Comparison of ENCODE assay signal across 12 cellular contexts in the genomic region with DNA sequence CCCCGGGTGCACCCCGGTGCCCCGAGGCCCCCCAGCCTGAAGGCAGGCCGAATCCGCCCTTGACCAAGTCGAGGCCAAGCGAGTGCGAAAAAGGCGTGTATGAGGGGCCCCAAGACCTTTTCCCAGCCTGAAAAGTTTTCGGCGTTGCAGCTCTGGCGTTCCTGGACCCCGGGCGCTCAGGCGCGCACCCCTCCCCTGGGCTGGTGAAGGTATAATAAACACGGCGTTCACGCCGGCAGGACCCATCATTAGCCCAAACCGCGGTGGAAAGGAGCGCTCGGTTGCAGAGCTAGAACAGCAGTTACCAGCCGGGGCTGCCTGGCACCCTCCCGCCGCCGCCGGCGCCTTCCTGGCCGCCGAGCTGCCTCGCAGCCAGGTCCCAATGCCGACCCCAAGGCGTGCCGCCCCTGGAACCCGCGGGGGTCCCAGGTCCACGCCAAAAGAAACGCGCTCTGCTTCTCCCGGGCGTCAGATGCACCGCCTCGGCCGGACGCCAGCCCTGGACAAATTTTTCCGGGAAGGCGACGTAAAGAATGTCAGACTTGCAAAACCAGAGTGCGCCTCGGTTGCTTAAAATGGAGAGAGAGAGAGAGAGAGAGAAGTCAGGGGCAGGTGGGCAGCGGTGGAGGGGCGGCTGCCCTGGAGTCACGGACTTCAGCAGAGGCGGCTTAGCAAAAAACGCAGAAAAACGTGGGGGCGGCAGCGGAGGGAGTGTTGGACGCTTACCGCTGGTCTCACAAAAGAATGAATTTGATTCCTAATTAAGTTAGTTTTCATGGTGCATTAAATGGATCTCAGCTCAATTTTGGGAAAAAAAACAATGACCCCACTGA. TPM values are rescaled to one million over a fixed set of nuclear protein-coding genes. Genes with fewer than 3 reads are reported as not detected.
DNase-seq lines count a peak whose midpoint lies in the region; TF ChIP-seq lines count a peak whose summit lies in the region.
"Had no signal": no experiment of that assay in that cellular context is flagged by ENCODE, and none has a peak within 500 bp of the region (broad histone marks: within the 10 kb centered on the region; RNA-seq: fewer than 3 reads in every experiment).

No MANE protein-coding gene starts in this region.

- H3K9me3 Mint-ChIP-seq in type B pancreatic cell: no peaks in the 10 kb centered on the region
- H3K9me3 Mint-ChIP-seq: activated T-cell treated with anti-CD3 and anti-CD28 coated beads, Interleukin-2, amount 50 U/mL, for 72 hours; naive thymus-derived CD4-positive, alpha-beta T cell had no signal

- peaks cover 94% of the 10 kb centered on the region for H3K27me3 Mint-ChIP-seq in type B pancreatic cell

- in situ Hi-C loops in brain microvascular endothelial cell (cut with HindIII; ENCODE audit: low pct_ligation_motif_present, low sequenced_read_pairs): no loop called here

- peak; percentile 34 for DNase-seq in activated CD4-positive, alpha-beta T cell treated with anti-CD3 and anti-CD28 coated beads for 48 hours
- DNase-seq in activated CD4-positive, alpha-beta T cell treated with anti-CD3 and anti-CD28 coated beads for 1 hour: no peak
- DNase-seq in type B pancreatic cell (ENCODE audit: extremely low spot score, unreplicated experiment): no peak
- DNase-seq in activated effector memory CD4-positive, alpha-beta T cell treated with anti-CD3 and anti-CD28 coated beads, Interleukin-2, amount 50 U/mL, for 16 hours: no peak
- no peak for DNase-seq in NOMO-1 treated with dmso at 0.1 percent for 144 hours (lab: John Stamatoyannopoulos, UW; ENCODE audit: unreplicated experiment)
- no peak for DNase-seq in brain microvascular endothelial cell
- DNase-seq: activated T-cell treated with anti-CD3 and anti-CD28 coated beads, Interleukin-2, amount 50 U/mL, for 72 hours; naive thymus-derived CD4-positive, alpha-beta T cell; NCI-H187 treated with DMSO at 0.1 percent for 48 hours; NCI-H748 treated with DMSO at 0.1 percent for 48 hours had no signal

- H3K4me1 ChIP-seq in duodenal mucosa (ENCODE audit: control insufficient read depth in 1 of 2, insufficient read depth in 2 of 2, low read length in 2 of 2) (no peaks in the 10 kb centered on the region), mesodermal cell (ENCODE audit: control insufficient read depth, insufficient read depth, low read length, poor library complexity, severe bottlenecking) (peaks cover 42% of the 10 kb centered on the region)

- H3K4me1 Mint-ChIP-seq in type B pancreatic cell (ENCODE audit: unreplicated experiment): peaks cover 20% of the 10 kb centered on the region

- H3K27me3 ChIP-seq in duodenal mucosa (ENCODE audit: control insufficient read depth in 1 of 2, insufficient read depth in 2 of 2, low read length in 2 of 2) (peaks cover 57 to 83% of the 10 kb centered on the region in 2 donors), brain microvascular endothelial cell (replicated peaks) (peaks cover 93% of the 10 kb centered on the region)

- no peaks in the 10 kb centered on the region for H3K36me3 Mint-ChIP-seq in type B pancreatic cell
- H3K36me3 Mint-ChIP-seq: naive thymus-derived CD4-positive, alpha-beta T cell had no signal

- no peak overlapping the region for H3K27ac Mint-ChIP-seq in type B pancreatic cell
- H3K27ac Mint-ChIP-seq: activated T-cell treated with anti-CD3 and anti-CD28 coated beads, Interleukin-2, amount 50 U/mL, for 72 hours had no signal

- H3K27ac ChIP-seq in duodenal mucosa (ENCODE audit: low read depth, low read length): peak overlapping the region; percentile 58
- H3K27ac ChIP-seq in mesodermal cell (ENCODE audit: low read depth, low read length, severe bottlenecking): no peak overlapping the region
- H3K27ac ChIP-seq in brain microvascular endothelial cell: no peak overlapping the region

- H3K9ac ChIP-seq in duodenal mucosa (ENCODE audit: low read depth in 1 of 2, low read length in 2 of 2): peak overlapping the region in 1 of 2 donors; percentile 32

- WGBS in mesodermal cell (ENCODE audit: insufficient coverage in 2 of 2), 2 experiments: 1 to 2% methylated on average over 42 to 53 of the region's 62 CpGs

- no peaks in the 10 kb centered on the region for H3K36me3 ChIP-seq in duodenal mucosa (ENCODE audit: control insufficient read depth in 1 of 2, insufficient read depth in 2 of 2, low read length in 2 of 2)
- no peaks in the 10 kb centered on the region for H3K36me3 ChIP-seq in mesodermal cell (ENCODE audit: control insufficient read depth, insufficient read depth, low read length)
- H3K36me3 ChIP-seq in brain microvascular endothelial cell (replicated peaks): no peaks in the 10 kb centered on the region

- H3K4me3 Mint-ChIP-seq in type B pancreatic cell: peak overlapping the region; percentile 61
- H3K4me3 Mint-ChIP-seq: activated T-cell treated with anti-CD3 and anti-CD28 coated beads, Interleukin-2, amount 50 U/mL, for 72 hours had no signal

- H3K4me3 ChIP-seq in duodenal mucosa (ENCODE audit: low read depth in 1 of 2, low read length in 2 of 2) (peak overlapping the region; percentile 16 to 22), mesodermal cell (ENCODE audit: extremely low read depth, insufficient read depth, low read length, poor library complexity, severe bottlenecking) (peak overlapping the region; percentile 3), brain microvascular endothelial cell (ENCODE audit: low read depth, low read length) (no peak overlapping the region)

- no peaks in the 10 kb centered on the region for H3K9me3 ChIP-seq in duodenal mucosa (ENCODE audit: control insufficient read depth in 1 of 2, low read length in 2 of 2)
- no peaks in the 10 kb centered on the region for H3K9me3 ChIP-seq in mesodermal cell (ENCODE audit: control insufficient read depth, low read length)

- TF ChIP-seq CTCF in type B pancreatic cell (conservative IDR thresholded peaks at IDR 0.05) (peak; percentile 7), brain microvascular endothelial cell (IDR thresholded peaks at IDR 0.05; ENCODE audit: low read depth, low read length, missing control alignments) (no peak)

RNA-seq across cellular contexts. Expression of a gene that starts 11.4 kb away (rescaled TPM):
- polyA plus RNA-seq in mesodermal cell (2013, experiment 1 of 2): 22.0 TPM
- polyA plus RNA-seq in mesodermal cell (2013, experiment 2 of 2): 26.8 TPM
- total RNA-seq in type B pancreatic cell (ENCODE audit: low replicate concordance): 0.48 and 3.4 TPM in 2 replicates
- total RNA-seq: activated T-cell treated with anti-CD3 and anti-CD28 coated beads, Interleukin-2, amount 50 U/mL, for 72 hours; naive thymus-derived CD4-positive, alpha-beta T cell had no signal
- polyA plus RNA-seq: naive thymus-derived CD4-positive, alpha-beta T cell had no signal

RNA-seq across cellular contexts. Expression of a gene that starts 56.2 kb away (rescaled TPM):
- polyA plus RNA-seq in mesodermal cell (2013, experiment 1 of 2): 19.2 TPM
- 17.6 TPM for polyA plus RNA-seq in mesodermal cell (2013, experiment 2 of 2)
- 18.2 and 20.2 TPM in 2 replicates for total RNA-seq in type B pancreatic cell (ENCODE audit: low replicate concordance)
